ENCODE assay signal across 14 cellular contexts in the genomic region with DNA sequence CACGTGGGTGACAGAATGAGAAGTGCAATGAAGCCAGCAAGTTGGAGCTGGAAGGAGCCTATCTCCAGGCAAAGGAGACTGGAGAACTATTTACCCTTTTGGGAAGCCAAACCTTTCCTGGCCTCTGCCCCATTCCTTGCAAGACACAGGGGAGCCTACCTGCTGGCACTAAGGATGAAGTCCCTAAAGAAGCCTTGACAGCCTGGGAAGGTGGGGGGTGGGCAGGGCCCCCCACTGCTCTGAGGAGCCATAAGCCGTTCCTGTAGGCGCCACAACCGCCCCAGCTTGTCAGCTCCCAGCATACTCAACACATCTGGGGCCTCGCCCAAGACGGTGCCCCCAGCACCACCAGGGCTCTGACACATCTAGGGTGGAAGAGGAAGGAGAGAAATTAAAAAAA. TPM values are rescaled to one million over a fixed set of nuclear protein-coding genes. Genes with fewer than 3 reads are reported as not detected.
DNase-seq lines count a peak whose midpoint lies in the region; ATAC-seq and TF ChIP-seq lines count a peak whose summit lies in the region.
"Had no signal": no experiment of that assay in that cellular context is flagged by ENCODE, and none has a peak within 500 bp of the region (broad histone marks: within the 10 kb centered on the region; RNA-seq: fewer than 3 reads in every experiment).

No MANE protein-coding gene starts in this region.

- H3K9me3 ChIP-seq in SK-N-SH, result no peaks in the 10 kb centered on the region

- peaks cover 51% of the 10 kb centered on the region for H3K36me3 Mint-ChIP-seq in stimulated activated naive CD8-positive, alpha-beta T cell treated with anti-CD3 and anti-CD28 coated beads, Interleukin-15, Interleukin-2, amounts not matched to agents 100 ng/mL and 50 ng/mL, for 24 hours (ENCODE audit: low read depth)
- peaks cover 33% of the 10 kb centered on the region for H3K36me3 Mint-ChIP-seq in central memory CD8-positive, alpha-beta T cell (ENCODE audit: insufficient read depth)
- H3K36me3 Mint-ChIP-seq in neural crest cell (ENCODE audit: low read depth), result peaks cover 12% of the 10 kb centered on the region
- H3K36me3 Mint-ChIP-seq in type B pancreatic cell, result peaks cover 18% of the 10 kb centered on the region

- H2AFZ ChIP-seq in SK-N-SH (ENCODE audit: low read depth), result no peak overlapping the region

- no peaks in the 10 kb centered on the region for H3K27me3 ChIP-seq in SK-N-SH (ENCODE audit: insufficient read depth)

- H4K20me1 ChIP-seq in SK-N-SH (ENCODE audit: insufficient read depth), result no peaks in the 10 kb centered on the region

- peaks cover 0 to 15% of the 10 kb centered on the region in 2 experiments; a peak in 1 of 4 replicates for H3K4me1 ChIP-seq in SK-N-SH (ENCODE audit: control insufficient read depth in 1 of 2, insufficient read depth in 2 of 2, low read depth in 1 of 2, low read length in 1 of 2)

- no peaks in the 10 kb centered on the region for H3K9me3 Mint-ChIP-seq in stimulated activated naive CD8-positive, alpha-beta T cell treated with anti-CD3 and anti-CD28 coated beads, Interleukin-15, Interleukin-2, amounts not matched to agents 100 ng/mL and 50 ng/mL, for 24 hours
- H3K9me3 Mint-ChIP-seq in stimulated activated naive CD8-positive, alpha-beta T cell treated with anti-CD3 and anti-CD28 coated beads, Interleukin-15, amount 100 ng/mL, for 72 hours, result no peaks in the 10 kb centered on the region
- H3K9me3 Mint-ChIP-seq in central memory CD8-positive, alpha-beta T cell, result no peaks in the 10 kb centered on the region
- H3K9me3 Mint-ChIP-seq in neural crest cell (no peaks in the 10 kb centered on the region), type B pancreatic cell (no peaks in the 10 kb centered on the region)
- H3K9me3 Mint-ChIP-seq: CD14-positive monocyte; CD8-positive, alpha-beta memory T cell had no signal

- no peak for TF ChIP-seq RAD21 in SK-N-SH (IDR thresholded peaks at IDR 0.05; ENCODE audit: low read length)

- no peak overlapping the region for H3K9ac ChIP-seq in SK-N-SH

- H3K4me1 Mint-ChIP-seq in stimulated activated naive CD8-positive, alpha-beta T cell treated with anti-CD3 and anti-CD28 coated beads, Interleukin-15, Interleukin-2, amounts not matched to agents 100 ng/mL and 50 ng/mL, for 24 hours (ENCODE audit: low read depth), result peaks cover 13% of the 10 kb centered on the region
- peaks cover 22% of the 10 kb centered on the region for H3K4me1 Mint-ChIP-seq in stimulated activated naive CD8-positive, alpha-beta T cell treated with anti-CD3 and anti-CD28 coated beads, Interleukin-15, amount 100 ng/mL, for 72 hours
- peaks cover 20% of the 10 kb centered on the region for H3K4me1 Mint-ChIP-seq in central memory CD8-positive, alpha-beta T cell
- H3K4me1 Mint-ChIP-seq in neural crest cell, result peaks cover 22% of the 10 kb centered on the region
- peaks cover 8% of the 10 kb centered on the region for H3K4me1 Mint-ChIP-seq in type B pancreatic cell (ENCODE audit: unreplicated experiment)

- ATAC-seq in stimulated activated naive CD8-positive, alpha-beta T cell treated with anti-CD3 and anti-CD28 coated beads, Interleukin-15, amount 100 ng/mL, for 72 hours, result no peak
- no peak for ATAC-seq in central memory CD8-positive, alpha-beta T cell (replicated peaks; ENCODE audit: extremely low read depth, poor library complexity, severe bottlenecking)
- ATAC-seq: HCT116 had no signal

- 93% methylated on average over 6 of the region's 6 CpGs for WGBS in SK-N-SH (ENCODE audit: low lambda C conversion rate)

- no peak for TF ChIP-seq EP300 in SK-N-SH (IDR thresholded peaks at IDR 0.05; ENCODE audit: borderline replicate concordance in 1 of 2, low read depth in 1 of 2, low read length in 1 of 2)

- H3K79me2 ChIP-seq in SK-N-SH (ENCODE audit: insufficient read depth), result peaks cover 17% of the 10 kb centered on the region

- peak overlapping the region; percentile 55 for H3K27ac Mint-ChIP-seq in stimulated activated naive CD8-positive, alpha-beta T cell treated with anti-CD3 and anti-CD28 coated beads, Interleukin-15, Interleukin-2, amounts not matched to agents 100 ng/mL and 50 ng/mL, for 24 hours
- peak overlapping the region in 1 of 2 donors; percentile 62 for H3K27ac Mint-ChIP-seq in stimulated activated naive CD8-positive, alpha-beta T cell treated with anti-CD3 and anti-CD28 coated beads, Interleukin-15, amount 100 ng/mL, for 72 hours
- H3K27ac Mint-ChIP-seq in central memory CD8-positive, alpha-beta T cell (ENCODE audit: low read depth), result peak overlapping the region; percentile 78
- no peak overlapping the region for H3K27ac Mint-ChIP-seq in neural crest cell (ENCODE audit: unreplicated experiment)
- no peak overlapping the region for H3K27ac Mint-ChIP-seq in type B pancreatic cell
- H3K27ac Mint-ChIP-seq: B cell had no signal

- no peak overlapping the region for H3K4me3 Mint-ChIP-seq in stimulated activated naive CD8-positive, alpha-beta T cell treated with anti-CD3 and anti-CD28 coated beads, Interleukin-15, Interleukin-2, amounts not matched to agents 100 ng/mL and 50 ng/mL, for 24 hours
- no peak overlapping the region for H3K4me3 Mint-ChIP-seq in stimulated activated naive CD8-positive, alpha-beta T cell treated with anti-CD3 and anti-CD28 coated beads, Interleukin-15, amount 100 ng/mL, for 72 hours
- no peak overlapping the region for H3K4me3 Mint-ChIP-seq in central memory CD8-positive, alpha-beta T cell
- peak overlapping the region; percentile 73 for H3K4me3 Mint-ChIP-seq in neural crest cell
- H3K4me3 Mint-ChIP-seq in type B pancreatic cell, result no peak overlapping the region
- H3K4me3 Mint-ChIP-seq: B cell, CD14-positive monocyte had no signal

- H3K4me3 ChIP-seq in SK-N-SH (ENCODE audit: low read depth in 2 of 2, low read length in 1 of 2), result no peak overlapping the region

- H3K36me3 ChIP-seq in SK-N-SH (replicated peaks in 1 of 2; ENCODE audit: control insufficient read depth in 1 of 2, insufficient read depth in 2 of 2, low read length in 1 of 2), result peaks cover 34 to 75% of the 10 kb centered on the region in 2 experiments

- no peak overlapping the region for H3K27ac ChIP-seq in SK-N-SH (ENCODE audit: low read depth in 2 of 2, low read length in 1 of 2)

- H3K4me2 ChIP-seq in SK-N-SH, result no peak overlapping the region

- TF ChIP-seq CTCF in neural crest cell (conservative IDR thresholded peaks at IDR 0.05) (no peak), type B pancreatic cell (conservative IDR thresholded peaks at IDR 0.05) (no peak), SK-N-SH (IDR thresholded peaks at IDR 0.05) (no peak)

- no peak for DNase-seq in stimulated activated naive CD8-positive, alpha-beta T cell treated with anti-CD3 and anti-CD28 coated beads, Interleukin-15, amount 100 ng/mL, for 72 hours
- DNase-seq in central memory CD8-positive, alpha-beta T cell (ENCODE audit: low spot score in 2 of 2), result no peak
- DNase-seq in neural crest cell (ENCODE audit: low read depth, low spot score) (no peak), type B pancreatic cell (ENCODE audit: extremely low spot score, unreplicated experiment) (peak; percentile 50), globus pallidus (ENCODE audit: low spot score) (no peak), SK-N-SH (no peak), anterior cingulate cortex (lab: John Stamatoyannopoulos, UW) (no peak)
- DNase-seq: CD8-positive, alpha-beta memory T cell; DMS53; GF-D8 had no signal

- POLR2A ChIA-PET in SK-N-SH (lab: Yijun Ruan, JAX), result no interaction called here

- CTCF ChIA-PET in SK-N-SH (lab: Yijun Ruan, JAX), result no interaction called here

- no peaks in the 10 kb centered on the region for H3K27me3 Mint-ChIP-seq in stimulated activated naive CD8-positive, alpha-beta T cell treated with anti-CD3 and anti-CD28 coated beads, Interleukin-15, Interleukin-2, amounts not matched to agents 100 ng/mL and 50 ng/mL, for 24 hours
- H3K27me3 Mint-ChIP-seq in stimulated activated naive CD8-positive, alpha-beta T cell treated with anti-CD3 and anti-CD28 coated beads, Interleukin-15, amount 100 ng/mL, for 72 hours, result no peaks in the 10 kb centered on the region
- no peaks in the 10 kb centered on the region for H3K27me3 Mint-ChIP-seq in central memory CD8-positive, alpha-beta T cell
- H3K27me3 Mint-ChIP-seq in neural crest cell (ENCODE audit: low read depth), result no peaks in the 10 kb centered on the region
- no peaks in the 10 kb centered on the region for H3K27me3 Mint-ChIP-seq in type B pancreatic cell
- H3K27me3 Mint-ChIP-seq: B cell; CD8-positive, alpha-beta memory T cell had no signal

- no peaks in the 10 kb centered on the region for H3F3A ChIP-seq in SK-N-SH (replicated peaks; ENCODE audit: insufficient read depth)

- H3K9me2 ChIP-seq in SK-N-SH, result no peaks in the 10 kb centered on the region

TF ChIP-seq in SK-N-SH, 30 proteins besides CTCF, POLR2A, EP300 and RAD21:
- TF ChIP-seq, protein P1, sequence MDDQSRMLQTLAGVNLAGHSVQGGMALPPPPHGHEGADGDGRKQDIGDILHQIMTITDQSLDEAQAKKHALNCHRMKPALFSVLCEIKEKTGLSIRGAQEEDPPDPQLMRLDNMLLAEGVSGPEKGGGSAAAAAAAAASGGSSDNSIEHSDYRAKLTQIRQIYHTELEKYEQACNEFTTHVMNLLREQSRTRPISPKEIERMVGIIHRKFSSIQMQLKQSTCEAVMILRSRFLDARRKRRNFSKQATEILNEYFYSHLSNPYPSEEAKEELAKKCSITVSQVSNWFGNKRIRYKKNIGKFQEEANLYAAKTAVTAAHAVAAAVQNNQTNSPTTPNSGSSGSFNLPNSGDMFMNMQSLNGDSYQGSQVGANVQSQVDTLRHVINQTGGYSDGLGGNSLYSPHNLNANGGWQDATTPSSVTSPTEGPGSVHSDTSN (IDR thresholded peaks at IDR 0.05), result no peak
- no peak for TF ChIP-seq TCF12 (IDR thresholded peaks at IDR 0.05)

RNA-seq across cellular contexts. Expression of a gene that starts 5.5 kb away (rescaled TPM):
- total RNA-seq in neural crest cell (32.7 and 41.0 TPM in 2 replicates), type B pancreatic cell (ENCODE audit: low replicate concordance) (25.8 and 37.2 TPM in 2 replicates)
- 6.2 and 9.7 TPM in 2 replicates for polyA plus RNA-seq in SK-N-SH (2012; rRNA removed)
- polyA plus RNA-seq in SK-N-SH (2012; cell fraction: cytosol; rRNA removed), result 2.9 and 4.2 TPM in 2 replicates
- 16.4 and 18.2 TPM in 2 replicates for polyA plus RNA-seq in SK-N-SH (2012; cell fraction: nucleus; rRNA removed)

Comparison
In these comparisons a context has a peak if more than half of its experiments do, and no peak if none do; other contexts are left out.
1. H3K27ac Mint-ChIP-seq: peak in stimulated activated naive CD8-positive, alpha-beta T cell treated with anti-CD3 and anti-CD28 coated beads, Interleukin-15, Interleukin-2, amounts not matched to agents 100 ng/mL and 50 ng/mL, for 24 hours (single experiment) and central memory CD8-positive, alpha-beta T cell (single experiment); none in neural crest cell (single experiment) and type B pancreatic cell (single experiment).